1 cellular context compared by ENCODE assay signal in genomic region chr7:2651847-2652735, GRCh38.
TF ChIP-seq lines count a peak whose summit lies in the region.

No MANE protein-coding gene starts in this region.

TF ChIP-seq in IMR-90, 13 proteins besides CTCF, POLR2A, EP300 and RAD21 (continued from another document):
- TF ChIP-seq BHLHE40 (IDR thresholded peaks at IDR 0.05; ENCODE audit: low read depth, low read length) = no peak
- TF ChIP-seq CHD1 (IDR thresholded peaks at IDR 0.05; ENCODE audit: low read depth, low read length) = no peak
- TF ChIP-seq MAFK (IDR thresholded peaks at IDR 0.05; ENCODE audit: low read depth, low read length) = no peak
- TF ChIP-seq MXI1 (IDR thresholded peaks at IDR 0.05; ENCODE audit: borderline replicate concordance, low read depth, low read length) = no peak
TF ChIP-seq in IMR-90: peak in this region for 0.
